Comparison of ENCODE assay signal across 17 cellular contexts in genomic region chr4:82380344-82380743, GRCh38. TPM values are rescaled to one million over a fixed set of nuclear protein-coding genes. Genes with fewer than 3 reads are reported as not detected.
DNase-seq lines count a peak whose midpoint lies in the region; ATAC-seq, FAIRE-seq and TF ChIP-seq lines count a peak whose summit lies in the region.
"Had no signal": no experiment of that assay in that cellular context is flagged by ENCODE, and none has a peak within 500 bp of the region (broad histone marks: within the 10 kb centered on the region; RNA-seq: fewer than 3 reads in every experiment).

No MANE protein-coding gene starts in this region.

- DNase-seq in HCT116 (ENCODE audit: low read depth, low spot score) (peak; percentile 53), amygdala (lab: John Stamatoyannopoulos, UW) (peak in 31 of 56 donors; percentile 2 to 72 (median 30)), heart left ventricle (peak; percentile 61 to 84 (median 72)), renal cortical epithelial cell (ENCODE audit: low read depth) (peak; percentile 87), epidermal melanocyte (ENCODE audit: insufficient read length, low spot score) (no peak), NCI-H128 (lab: John Stamatoyannopoulos, UW; ENCODE audit: unreplicated experiment) (no peak), D721Med (ENCODE audit: insufficient read length, low spot score) (no peak)
- no peak for DNase-seq in activated CD4-positive, alpha-beta memory T cell treated with anti-CD3 and anti-CD28 coated beads for 36 hours
- DNase-seq: effector memory CD4-positive, alpha-beta T cell; NCI-H1417; NCI-H446; transverse colon had no signal

- H3K27me3 ChIP-seq in HCT116 (ENCODE audit: insufficient read depth, low read length) (no peaks in the 10 kb centered on the region), heart left ventricle (no peaks in the 10 kb centered on the region)
- H3K27me3 ChIP-seq: transverse colon had no signal

- H3K9me3 ChIP-seq in HCT116 (ENCODE audit: control insufficient read depth in 1 of 2, insufficient read depth in 1 of 2, low read depth in 1 of 2, low read length in 2 of 2) (no peaks in the 10 kb centered on the region), heart left ventricle (no peaks in the 10 kb centered on the region)
- H3K9me3 ChIP-seq: HAP-1, transverse colon had no signal

- peaks cover 19% of the 10 kb centered on the region for H3K4me1 Mint-ChIP-seq in activated CD4-positive, alpha-beta memory T cell treated with anti-CD3 and anti-CD28 coated beads for 36 hours (ENCODE audit: low read depth)

- peaks cover 6% of the 10 kb centered on the region for H3K36me3 Mint-ChIP-seq in activated CD4-positive, alpha-beta memory T cell treated with anti-CD3 and anti-CD28 coated beads for 36 hours

- WGBS in heart left ventricle, 4 donors = 48 to 70% (median 63%) methylated on average over 7 to 9 of the region's 9 CpGs

- H3K36me3 ChIP-seq in HCT116 (ENCODE audit: control insufficient read depth in 1 of 2, insufficient read depth in 2 of 2, low read length in 2 of 2) = no peaks in the 10 kb centered on the region
- no peaks in the 10 kb centered on the region for H3K36me3 ChIP-seq in heart left ventricle
- H3K36me3 ChIP-seq: HAP-1, transverse colon had no signal

- peak overlapping the region; percentile 31; the same call in 1 of the 2 replicates for H3K27ac ChIP-seq in HCT116 (ENCODE audit: low read depth, low read length)
- peak overlapping the region in 7 of 12 donors; percentile 24 to 70 (median 57) for H3K27ac ChIP-seq in heart left ventricle
- H3K27ac ChIP-seq: skin epidermis, transverse colon had no signal

- H3K4me2 ChIP-seq in HCT116 (ENCODE audit: low read length) = peak overlapping the region; percentile 19

- H3K4me3 Mint-ChIP-seq in activated CD4-positive, alpha-beta memory T cell treated with anti-CD3 and anti-CD28 coated beads for 36 hours = no peak overlapping the region
- H3K4me3 Mint-ChIP-seq: brain; neural crest cell; stimulated activated memory B cell treated with anti-CD40 and anti-IgM and Interleukin-4, amounts not matched to agents 10 μg/mL and 1 μg/mL and 100 μg/mL, for 72 hours had no signal

- TF ChIP-seq POLR2A in HCT116 (IDR thresholded peaks at IDR 0.05; ENCODE audit: borderline replicate concordance, extremely low read depth, insufficient read depth, insufficient read length) (no peak), heart left ventricle (IDR thresholded peaks at IDR 0.05) (no peak)

- H3K4me3 ChIP-seq in HCT116 (replicated peaks in 1 of 2; ENCODE audit: low read depth in 1 of 2, low read length in 2 of 2) = no peak overlapping the region
- H3K4me3 ChIP-seq in heart left ventricle = no peak overlapping the region
- H3K4me3 ChIP-seq: HAP-1, skin epidermis, transverse colon had no signal

- H3K9me3 Mint-ChIP-seq in activated CD4-positive, alpha-beta memory T cell treated with anti-CD3 and anti-CD28 coated beads for 36 hours = no peaks in the 10 kb centered on the region
- H3K9me3 Mint-ChIP-seq: stimulated activated memory B cell treated with anti-CD40 and anti-IgM and Interleukin-4, amounts not matched to agents 10 μg/mL and 1 μg/mL and 100 μg/mL, for 72 hours had no signal

- H3K9me2 ChIP-seq in HCT116 (ENCODE audit: insufficient read depth) = no peaks in the 10 kb centered on the region

- RAD21 ChIA-PET in HCT116 (lab: Charles Lee; ENCODE audit: low non-redundant PET in 1 of 2, low total read pairs in 2 of 2, uncharacterized antibody in 2 of 2, unreplicated experiment in 2 of 2) = no interaction called here

- H3K4me1 ChIP-seq in HCT116 (ENCODE audit: control insufficient read depth in 1 of 2, insufficient read depth in 2 of 2, low read length in 2 of 2) (peaks cover 14 to 26% of the 10 kb centered on the region in 2 experiments), heart left ventricle (peaks cover 0 to 33% (median 16%) of the 10 kb centered on the region in 12 donors)

- peak; percentile 89 for ATAC-seq in HCT116
- ATAC-seq in heart left ventricle = peak; percentile 96 to 98 (median 98)
- ATAC-seq: stimulated activated memory B cell treated with anti-CD40 and anti-IgM and Interleukin-4, amounts not matched to agents 10 μg/mL and 1 μg/mL and 100 μg/mL, for 72 hours had no signal

- no peak for TF ChIP-seq RAD21 in HCT116 (IDR thresholded peaks at IDR 0.05; ENCODE audit: low read depth)

- BruUV-seq in HCT116 (replicated peaks; lab: Mats Ljungman, UMichigan) = no TSS peak

- CTCF ChIA-PET in HCT116 (lab: Charles Lee) = interaction anchor here (1.0 to 1.5 kb wide), 2 partner anchors 8 to 49 kb away, joined by 3 to 5 read pairs; no protein-coding TSS in a partner anchor
- CTCF ChIA-PET in activated CD4-positive, alpha-beta memory T cell treated with anti-CD3 and anti-CD28 coated beads for 36 hours (lab: Charles Lee) = no interaction called here

- H4K20me1 ChIP-seq in HCT116 (ENCODE audit: insufficient read depth) = no peaks in the 10 kb centered on the region

- TF ChIP-seq CTCF in HCT116 (IDR thresholded peaks at IDR 0.05 in 2 of 3, conservative IDR thresholded peaks at IDR 0.05 in 1 of 3; ENCODE audit: borderline replicate concordance in 1 of 3, insufficient read depth in 1 of 3, low read depth in 2 of 3, low read length in 2 of 3) (peak in 1 of 3 experiments; percentile 24; a peak in 1 of 6 replicates), heart left ventricle (IDR thresholded peaks at IDR 0.05) (no peak), D721Med (IDR thresholded peaks at IDR 0.05; ENCODE audit: insufficient read depth, missing control alignments) (no peak)

- POLR2A ChIA-PET in HCT116 (lab: Charles Lee) = interaction anchor here (0.7 to 3.7 kb wide), 3 partner anchors 12 to 49 kb away, joined by 4 to 23 read pairs (median 7); no protein-coding TSS in a partner anchor
- POLR2A ChIA-PET in activated CD4-positive, alpha-beta memory T cell treated with anti-CD3 and anti-CD28 coated beads for 36 hours (lab: Charles Lee) = interaction anchor here (1.0 to 1.2 kb wide), 2 partner anchors 40 to 62 kb away, joined by 3 read pairs; no protein-coding TSS in a partner anchor

- no peak overlapping the region for H2AFZ ChIP-seq in HCT116 (ENCODE audit: low read depth, low read length, poor library complexity, severe bottlenecking)

- no peaks in the 10 kb centered on the region for H3K27me3 Mint-ChIP-seq in activated CD4-positive, alpha-beta memory T cell treated with anti-CD3 and anti-CD28 coated beads for 36 hours
- H3K27me3 Mint-ChIP-seq: brain; stimulated activated memory B cell treated with anti-CD40 and anti-IgM and Interleukin-4, amounts not matched to agents 10 μg/mL and 1 μg/mL and 100 μg/mL, for 72 hours had no signal

- intact Hi-C loops in HCT116 (cut with micrococcal nuclease) (no loop called here), heart left ventricle (cut with DNase I) (loop anchor here in 1 of 10 donors (5.0 kb wide), 1 partner anchor 42 kb away; no protein-coding TSS in a partner anchor)
- intact Hi-C loops in activated CD4-positive, alpha-beta memory T cell treated with anti-CD3 and anti-CD28 coated beads for 36 hours (cut with micrococcal nuclease) = no loop called here

- no peak for FAIRE-seq in D721Med (lab: Jason Lieb, UNC)

- peaks cover 15% of the 10 kb centered on the region for H3K79me2 ChIP-seq in HCT116 (ENCODE audit: insufficient read depth, low read length)

- H3K27ac Mint-ChIP-seq in activated CD4-positive, alpha-beta memory T cell treated with anti-CD3 and anti-CD28 coated beads for 36 hours = no peak overlapping the region
- H3K27ac Mint-ChIP-seq: brain; stimulated activated memory B cell treated with anti-CD40 and anti-IgM and Interleukin-4, amounts not matched to agents 10 μg/mL and 1 μg/mL and 100 μg/mL, for 72 hours had no signal

- H3K9ac ChIP-seq in HCT116 (ENCODE audit: low read length) = no peak overlapping the region; the same call in 1 of the 2 replicates

TF ChIP-seq in HCT116, 20 proteins besides CTCF, POLR2A, EP300 and RAD21:
- TF ChIP-seq CEBPB (IDR thresholded peaks at IDR 0.05; ENCODE audit: low read depth) (no peak), POLR2AphosphoS5 (IDR thresholded peaks at IDR 0.05; ENCODE audit: low read depth, low read length) (peak; percentile 26; the same call in 1 of the 2 replicates)

RNA-seq across cellular contexts. Expression of gene HNRNPD, which starts 6.6 kb away (rescaled TPM):
- total RNA-seq in HCT116 (2021; ENCODE audit: unreplicated experiment) (357 TPM), heart left ventricle (100 to 1,000 TPM in 7 of 9 donors, 10 to 100 TPM in 2; 33.8 to 150 (median 122) TPM), renal cortical epithelial cell (22.2 and 101 TPM in 2 replicates)
- 258 and 261 TPM in 2 replicates for polyA plus RNA-seq in HCT116 (2012)
- 100 to 1,000 TPM; 100 to 127 TPM for polyA plus RNA-seq in heart left ventricle
- 100 to 1,000 TPM; 398 to 400 TPM for total RNA-seq in activated CD4-positive, alpha-beta memory T cell treated with anti-CD3 and anti-CD28 coated beads for 36 hours

RNA-seq across cellular contexts. Expression of gene HNRNPDL, which starts 49.9 kb away (rescaled TPM):
- total RNA-seq in HCT116 (2021; ENCODE audit: unreplicated experiment) = 206 TPM
- polyA plus RNA-seq in HCT116 (2012) = 132 and 162 TPM in 2 replicates
- total RNA-seq in heart left ventricle = 100 to 1,000 TPM in 8 of 9 donors, 10 to 100 TPM in 1; 90.8 to 184 (median 142) TPM
- 100 to 1,000 TPM; 120 to 236 TPM for polyA plus RNA-seq in heart left ventricle
- total RNA-seq in renal cortical epithelial cell = 174 and 185 TPM in 2 replicates
- 100 to 1,000 TPM; 264 to 277 TPM for total RNA-seq in activated CD4-positive, alpha-beta memory T cell treated with anti-CD3 and anti-CD28 coated beads for 36 hours

RNA-seq across cellular contexts. Expression of gene ENOPH1, which starts 50.0 kb away (rescaled TPM):
- 53.4 TPM for total RNA-seq in HCT116 (2021; ENCODE audit: unreplicated experiment)
- polyA plus RNA-seq in HCT116 (2012) = 37.1 and 43.2 TPM in 2 replicates
- total RNA-seq in heart left ventricle = 10 to 100 TPM; 15.1 to 20.5 (median 17.3) TPM
- polyA plus RNA-seq in heart left ventricle = 10 to 100 TPM; 17.7 to 37.0 TPM
- total RNA-seq in renal cortical epithelial cell = 53.8 and 62.7 TPM in 2 replicates
- 10 to 100 TPM; 69.2 to 70.8 TPM for total RNA-seq in activated CD4-positive, alpha-beta memory T cell treated with anti-CD3 and anti-CD28 coated beads for 36 hours

Comparison
In these comparisons a context has a peak if more than half of its experiments do, and no peak if none do; other contexts are left out.
1. DNase-seq: peak in HCT116 (single experiment), amygdala (31 of 56), heart left ventricle (5 of 5) and renal cortical epithelial cell (single experiment); none in epidermal melanocyte (single experiment), activated CD4-positive, alpha-beta memory T cell treated with anti-CD3 and anti-CD28 coated beads for 36 hours (single experiment), NCI-H128 (single experiment) and D721Med (single experiment).